Comparison of ENCODE assay signal across 8 cellular contexts in genomic region chr5:132386644-132387286, GRCh38. TPM values are rescaled to one million over a fixed set of nuclear protein-coding genes. Genes with fewer than 3 reads are reported as not detected.
DNase-seq lines count a peak whose midpoint lies in the region; ATAC-seq lines count a peak whose summit lies in the region.

No MANE protein-coding gene starts in this region.

- no peak overlapping the region for H3K4me3 Mint-ChIP-seq in activated CD4-positive, alpha-beta memory T cell treated with anti-CD3 and anti-CD28 coated beads for 36 hours
- no peak overlapping the region for H3K4me3 Mint-ChIP-seq in memory B cell

- peak overlapping the region; percentile 14 for H3K27ac Mint-ChIP-seq in activated CD4-positive, alpha-beta memory T cell treated with anti-CD3 and anti-CD28 coated beads for 36 hours
- no peak overlapping the region for H3K27ac Mint-ChIP-seq in memory B cell

- H3K4me1 Mint-ChIP-seq in activated CD4-positive, alpha-beta memory T cell treated with anti-CD3 and anti-CD28 coated beads for 36 hours (ENCODE audit: low read depth) = peaks cover 42% of the 10 kb centered on the region
- peaks cover 14% of the 10 kb centered on the region for H3K4me1 Mint-ChIP-seq in memory B cell

- ATAC-seq in GM18498 (IDR thresholded peaks at IDR 0.05; ENCODE audit: unreplicated experiment) (peak; percentile 85), HG02852 (IDR thresholded peaks at IDR 0.05; ENCODE audit: unreplicated experiment) (peak; percentile 85), memory B cell (ENCODE audit: low read depth) (peak; percentile 86)

- intact Hi-C loops in activated CD4-positive, alpha-beta memory T cell treated with anti-CD3 and anti-CD28 coated beads for 36 hours (cut with micrococcal nuclease) = loop anchor here (1.0 to 5.0 kb wide), 5 partner anchors 25 to 351 kb away; partner anchors contain the start of gene KIF3A

- no peaks in the 10 kb centered on the region for H3K27me3 Mint-ChIP-seq in activated CD4-positive, alpha-beta memory T cell treated with anti-CD3 and anti-CD28 coated beads for 36 hours
- no peaks in the 10 kb centered on the region for H3K27me3 Mint-ChIP-seq in memory B cell

- CTCF ChIA-PET in activated CD4-positive, alpha-beta memory T cell treated with anti-CD3 and anti-CD28 coated beads for 36 hours (lab: Charles Lee) = interaction anchor here (0.6 to 21.8 kb wide), 41 partner anchors 9 to 496 kb away, joined by 3 to 461 read pairs (median 4); partner anchors contain the start of genes IRF1, SHROOM1 and SLC22A5

- H3K36me3 Mint-ChIP-seq in activated CD4-positive, alpha-beta memory T cell treated with anti-CD3 and anti-CD28 coated beads for 36 hours = no peaks in the 10 kb centered on the region
- no peaks in the 10 kb centered on the region for H3K36me3 Mint-ChIP-seq in memory B cell

- no peaks in the 10 kb centered on the region for H3K9me3 Mint-ChIP-seq in activated CD4-positive, alpha-beta memory T cell treated with anti-CD3 and anti-CD28 coated beads for 36 hours
- no peaks in the 10 kb centered on the region for H3K9me3 Mint-ChIP-seq in memory B cell

- DNase-seq in A172 (ENCODE audit: low spot score) = peak; percentile 73
- peak; percentile 47 for DNase-seq in NCI-H748 (lab: John Stamatoyannopoulos, UW; ENCODE audit: unreplicated experiment)
- DNase-seq in activated CD4-positive, alpha-beta memory T cell treated with anti-CD3 and anti-CD28 coated beads for 36 hours = peak; percentile 87
- peak; percentile 75 for DNase-seq in ecto neural progenitor cell (ENCODE audit: low spot score)
- DNase-seq in memory B cell (ENCODE audit: low spot score in 2 of 2) = peak; percentile 68 to 70
- peak; percentile 52 for DNase-seq in stimulated activated CD8-positive, alpha-beta memory T cell treated with anti-CD3 and anti-CD28 coated beads, Interleukin-12 subunit alpha, Interleukin-12 subunit beta, amount 100 ng/mL, for 4 hours (ENCODE audit: low read depth)

- POLR2A ChIA-PET in activated CD4-positive, alpha-beta memory T cell treated with anti-CD3 and anti-CD28 coated beads for 36 hours (lab: Charles Lee) = interaction anchor here (0.6 to 3.0 kb wide), 5 partner anchors 24 to 113 kb away, joined by 3 to 10 read pairs (median 5); partner anchors contain the start of gene IRF1

RNA-seq across cellular contexts. Expression of gene SLC22A5, which starts 17.3 kb away (rescaled TPM):
- 5.7 and 5.9 TPM in 2 replicates for total RNA-seq in A172 (2014; rRNA removed; shearing (Covaris generic))
- 1 to 10 TPM; 2.8 to 3.6 TPM for total RNA-seq in activated CD4-positive, alpha-beta memory T cell treated with anti-CD3 and anti-CD28 coated beads for 36 hours

Comparison
In these comparisons a context has a peak if more than half of its experiments do, and no peak if none do; other contexts are left out.
1. Peak in every context shown above with its lines: DNase-seq and ATAC-seq.